Comparison of ENCODE assay signal across 8 cellular contexts in genomic region chr4:109816082-109816442, GRCh38. TPM values are rescaled to one million over a fixed set of nuclear protein-coding genes. Genes with fewer than 3 reads are reported as not detected.
DNase-seq lines count a peak whose midpoint lies in the region; TF ChIP-seq lines count a peak whose summit lies in the region.

No MANE protein-coding gene starts in this region.

- no peaks in the 10 kb centered on the region for H3K9me3 ChIP-seq in CD4-positive, alpha-beta memory T cell (ENCODE audit: control insufficient read depth in 1 of 2, low read length in 2 of 2)

- peak overlapping the region; percentile 98 to 100 for H3K4me3 ChIP-seq in CD4-positive, alpha-beta memory T cell (ENCODE audit: low read length in 2 of 2)
- H3K4me3 ChIP-seq in kidney epithelial cell (ENCODE audit: low read depth, low read length): peak overlapping the region; percentile 99

- intact Hi-C loops in CD4-positive, alpha-beta memory T cell (cut with micrococcal nuclease): no loop called here

- no peaks in the 10 kb centered on the region for H3K9me3 Mint-ChIP-seq in CD4-positive, alpha-beta memory T cell
- no peaks in the 10 kb centered on the region for H3K9me3 Mint-ChIP-seq in activated naive CD8-positive, alpha-beta T cell treated with anti-CD3 and anti-CD28 coated beads for 36 hours

- no peaks in the 10 kb centered on the region for H3K27me3 ChIP-seq in CD4-positive, alpha-beta memory T cell (ENCODE audit: insufficient read depth, low read length)
- no peaks in the 10 kb centered on the region for H3K27me3 ChIP-seq in kidney epithelial cell (ENCODE audit: control insufficient read depth, insufficient read depth, low read length)

- H3K36me3 ChIP-seq in CD4-positive, alpha-beta memory T cell (ENCODE audit: insufficient read depth, low read length): peaks cover 23% of the 10 kb centered on the region
- no peaks in the 10 kb centered on the region for H3K36me3 ChIP-seq in kidney epithelial cell (ENCODE audit: control insufficient read depth, insufficient read depth, low read length)

- peak; percentile 42 to 67 (median 56) for DNase-seq in CD4-positive, alpha-beta memory T cell
- DNase-seq in RWPE1 (ENCODE audit: low spot score) (peak; percentile 9), kidney epithelial cell (ENCODE audit: low read depth) (no peak), NCI-H187 (lab: John Stamatoyannopoulos, UW) (no peak), HPDE6-E6E7 (ENCODE audit: extremely low spot score) (no peak), Ammon's horn (ENCODE audit: low spot score) (no peak)
- DNase-seq in activated naive CD8-positive, alpha-beta T cell treated with anti-CD3 and anti-CD28 coated beads for 36 hours: peak; percentile 54
- DNase-seq in stimulated activated CD4-positive, alpha-beta T cell treated with anti-CD3 and anti-CD28 coated beads, Interleukin-4, amount 100 ng/mL, for 4 hours: peak; percentile 45 to 57

- H3K36me3 Mint-ChIP-seq in CD4-positive, alpha-beta memory T cell: peaks cover 19 to 52% of the 10 kb centered on the region in 2 donors
- peaks cover 41% of the 10 kb centered on the region for H3K36me3 Mint-ChIP-seq in activated naive CD8-positive, alpha-beta T cell treated with anti-CD3 and anti-CD28 coated beads for 36 hours

- peaks cover 22% of the 10 kb centered on the region for H3K4me1 ChIP-seq in CD4-positive, alpha-beta memory T cell (ENCODE audit: insufficient read depth, low read length)

- H3K4me3 Mint-ChIP-seq in CD4-positive, alpha-beta memory T cell: peak overlapping the region; percentile 97 to 99 (median 98)
- peak overlapping the region; percentile 98 for H3K4me3 Mint-ChIP-seq in activated naive CD8-positive, alpha-beta T cell treated with anti-CD3 and anti-CD28 coated beads for 36 hours

- peak overlapping the region; percentile 97 to 99 (median 99) for H3K27ac Mint-ChIP-seq in CD4-positive, alpha-beta memory T cell
- peak overlapping the region; percentile 98 for H3K27ac Mint-ChIP-seq in activated naive CD8-positive, alpha-beta T cell treated with anti-CD3 and anti-CD28 coated beads for 36 hours

- H3K27me3 Mint-ChIP-seq in CD4-positive, alpha-beta memory T cell: no peaks in the 10 kb centered on the region
- no peaks in the 10 kb centered on the region for H3K27me3 Mint-ChIP-seq in activated naive CD8-positive, alpha-beta T cell treated with anti-CD3 and anti-CD28 coated beads for 36 hours

- TF ChIP-seq CTCF in RWPE1 (conservative IDR thresholded peaks at IDR 0.05; ENCODE audit: low read depth) (no peak), kidney epithelial cell (IDR thresholded peaks at IDR 0.05; ENCODE audit: insufficient read depth, low read length, poor library complexity, severe bottlenecking) (no peak)

- POLR2A ChIA-PET in CD4-positive, alpha-beta memory T cell (lab: Charles Lee; ENCODE audit: partially characterized antibody): interaction anchor here (1.2 to 2.8 kb wide), 4 partner anchors 114 to 382 kb away, joined by 3 to 23 read pairs (median 10); partner anchors contain the start of genes MCUB and SEC24B
- POLR2A ChIA-PET in RWPE1 (lab: Yijun Ruan, JAX; ENCODE audit: low non-redundant PET): no interaction called here

- CTCF ChIA-PET in CD4-positive, alpha-beta memory T cell (lab: Charles Lee; ENCODE audit: partially characterized antibody): interaction anchor here (1.0 to 3.4 kb wide), 4 partner anchors 9 to 393 kb away, joined by 3 to 17 read pairs (median 4); partner anchors contain the start of gene SEC24B
- CTCF ChIA-PET in RWPE1 (lab: Yijun Ruan, JAX): interaction anchor here (0.6 kb wide), 1 partner anchor 383 kb away, joined by 9 read pairs; no protein-coding TSS in a partner anchor

- H3K27ac ChIP-seq in CD4-positive, alpha-beta memory T cell (ENCODE audit: low read depth, low read length): peak overlapping the region; percentile 93
- H3K27ac ChIP-seq in RWPE1: peak overlapping the region; percentile 75

- H3K4me1 Mint-ChIP-seq in CD4-positive, alpha-beta memory T cell: peaks cover 27 to 45% (median 37%) of the 10 kb centered on the region in 4 donors
- H3K4me1 Mint-ChIP-seq in activated naive CD8-positive, alpha-beta T cell treated with anti-CD3 and anti-CD28 coated beads for 36 hours: peaks cover 39% of the 10 kb centered on the region

RNA-seq across cellular contexts. Expression of gene GAR1, which starts 0.5 kb away (rescaled TPM):
- 10 to 100 TPM; 13.7 to 14.1 TPM for total RNA-seq in CD4-positive, alpha-beta memory T cell
- polyA plus RNA-seq in CD4-positive, alpha-beta memory T cell: 10 to 100 TPM; 10.4 to 22.6 TPM
- total RNA-seq in activated naive CD8-positive, alpha-beta T cell treated with anti-CD3 and anti-CD28 coated beads for 36 hours: 10 to 100 TPM; 62.9 to 64.1 TPM
- total RNA-seq in kidney epithelial cell: 13.0 and 16.4 TPM in 2 replicates

RNA-seq across cellular contexts. Expression of gene RRH, which starts 11.7 kb away (rescaled TPM):
- under 1 TPM in 1 of 2 experiments, not detected in 1; 0.30 TPM for total RNA-seq in CD4-positive, alpha-beta memory T cell
- polyA plus RNA-seq in CD4-positive, alpha-beta memory T cell: not detected
- total RNA-seq in activated naive CD8-positive, alpha-beta T cell treated with anti-CD3 and anti-CD28 coated beads for 36 hours: not detected
- not detected in 2 replicates for total RNA-seq in kidney epithelial cell

RNA-seq across cellular contexts. Expression of gene CFI, which starts 14.3 kb away (rescaled TPM):
- not detected for total RNA-seq in CD4-positive, alpha-beta memory T cell
- polyA plus RNA-seq in CD4-positive, alpha-beta memory T cell: not detected
- total RNA-seq in activated naive CD8-positive, alpha-beta T cell treated with anti-CD3 and anti-CD28 coated beads for 36 hours: not detected
- 3.0 and 4.2 TPM in 2 replicates for total RNA-seq in kidney epithelial cell

RNA-seq across cellular contexts. Expression of gene LRIT3, which starts 31.8 kb away (rescaled TPM):
- under 1 TPM; 0.26 to 0.33 TPM for total RNA-seq in CD4-positive, alpha-beta memory T cell
- polyA plus RNA-seq in CD4-positive, alpha-beta memory T cell: not detected
- under 1 TPM; 0.08 to 0.16 TPM for total RNA-seq in activated naive CD8-positive, alpha-beta T cell treated with anti-CD3 and anti-CD28 coated beads for 36 hours
- 0.08 and 0.14 TPM in 2 replicates for total RNA-seq in kidney epithelial cell

Comparison
In these comparisons a context has a peak if more than half of its experiments do, and no peak if none do; other contexts are left out.
1. DNase-seq: peak in CD4-positive, alpha-beta memory T cell (5 of 5), RWPE1 (single experiment), activated naive CD8-positive, alpha-beta T cell treated with anti-CD3 and anti-CD28 coated beads for 36 hours (single experiment) and stimulated activated CD4-positive, alpha-beta T cell treated with anti-CD3 and anti-CD28 coated beads, Interleukin-4, amount 100 ng/mL, for 4 hours (2 of 2); none in kidney epithelial cell (single experiment), NCI-H187 (0 of 2), HPDE6-E6E7 (single experiment) and Ammon's horn (single experiment).